In genomic region chr2:207318071-207318683, GRCh38 we compare ENCODE assay signal across 1 cellular context.
TF ChIP-seq lines count a peak whose summit lies in the region.

No MANE protein-coding gene starts in this region.

TF ChIP-seq in IMR-90, 13 proteins besides CTCF, POLR2A, EP300 and RAD21:
- TF ChIP-seq BHLHE40 (IDR thresholded peaks at IDR 0.05; ENCODE audit: low read depth, low read length), result no peak
